ENCODE assay signal across 1 cellular context in genomic region chr17:77147357-77147801, GRCh38.
TF ChIP-seq lines count a peak whose summit lies in the region.

No MANE protein-coding gene starts in this region.

TF ChIP-seq in HepG2, 621 proteins besides CTCF, POLR2A, EP300 and RAD21 (continued from another document):
- TF ChIP-seq PATZ1 (CRISPR knock-in tag; IDR thresholded peaks at IDR 0.05): no peak
- TF ChIP-seq ZNF589 (CRISPR knock-in tag; conservative IDR thresholded peaks at IDR 0.05): no peak
- TF ChIP-seq SMAD9 (CRISPR knock-in tag; IDR thresholded peaks at IDR 0.05): no peak
- no peak for TF ChIP-seq IKZF5 (CRISPR knock-in tag; IDR thresholded peaks at IDR 0.05)
- no peak for TF ChIP-seq ZNF343 (CRISPR knock-in tag; IDR thresholded peaks at IDR 0.05)
- no peak for TF ChIP-seq ZNF33A (CRISPR knock-in tag; IDR thresholded peaks at IDR 0.05; ENCODE audit: borderline replicate concordance)
- no peak for TF ChIP-seq NFRKB (IDR thresholded peaks at IDR 0.05)
- no peak for TF ChIP-seq NR2F1 (CRISPR knock-in tag; IDR thresholded peaks at IDR 0.05)
- no peak for TF ChIP-seq ZNF143 (CRISPR knock-in tag; IDR thresholded peaks at IDR 0.05)
- no peak for TF ChIP-seq RCOR2 (CRISPR knock-in tag; IDR thresholded peaks at IDR 0.05)
- no peak for TF ChIP-seq ZNF260 (CRISPR knock-in tag; IDR thresholded peaks at IDR 0.05; ENCODE audit: borderline replicate concordance, low read depth)
- TF ChIP-seq MTERF4 (CRISPR knock-in tag; IDR thresholded peaks at IDR 0.05): no peak
- no peak for TF ChIP-seq TCF7L2 (IDR thresholded peaks at IDR 0.05; ENCODE audit: low read depth, low read length)
- TF ChIP-seq ZNF891 (CRISPR knock-in tag; IDR thresholded peaks at IDR 0.05): no peak
